ENCODE assay signal across 20 cellular contexts in the genomic region with DNA sequence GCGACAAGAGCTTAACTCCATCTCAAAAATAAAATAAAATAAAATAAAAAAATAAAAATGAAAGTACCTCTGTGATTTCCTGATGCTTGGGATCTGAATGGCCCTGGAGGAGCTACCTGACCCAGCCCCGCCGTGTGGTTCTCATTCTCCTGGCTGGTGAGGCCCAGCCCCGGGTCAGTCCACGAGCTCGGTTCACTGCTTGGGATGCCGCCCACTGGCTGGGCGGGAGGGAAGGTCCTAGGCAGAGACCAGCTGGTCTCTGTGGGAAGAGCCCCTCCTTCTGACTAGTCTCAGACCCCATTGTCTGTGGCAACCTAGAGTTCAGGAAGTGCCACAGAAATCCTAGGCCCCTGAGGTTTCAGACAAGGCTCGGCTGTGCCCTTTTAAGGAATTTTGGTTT.
"Had no signal": no experiment of that assay in that cellular context is flagged by ENCODE, and none has a peak within 500 bp of the region (broad histone marks: within the 10 kb centered on the region; RNA-seq: fewer than 3 reads in every experiment).

No MANE protein-coding gene starts in this region.

- H3K4me1 Mint-ChIP-seq: naive thymus-derived CD4-positive, alpha-beta T cell; nephron; stimulated activated naive CD8-positive, alpha-beta T cell treated with anti-CD3 and anti-CD28 coated beads, Interleukin-15, amount 100 ng/mL, for 72 hours had no signal

- H3K9me3 Mint-ChIP-seq: nephron had no signal

- H3K27ac Mint-ChIP-seq: effector memory CD8-positive, alpha-beta T cell; naive thymus-derived CD4-positive, alpha-beta T cell; nephron had no signal

- DNase-seq: cortex of kidney; effector memory CD8-positive, alpha-beta T cell; esophagus squamous epithelium; foreskin melanocyte; glutamatergic neuron; heart right ventricle; hippocampal formation; left cardiac atrium; mesendoderm; midbrain; naive thymus-derived CD4-positive, alpha-beta T cell; occipital lobe; ovary; stimulated activated CD4-positive, alpha-beta T cell treated with anti-CD3 and anti-CD28 coated beads, Interleukin-15, amount 100 ng/mL, for 24 hours; stimulated activated CD4-positive, alpha-beta T cell treated with anti-CD3 and anti-CD28 coated beads, Interleukin-2, amount 100 ng/mL, for 48 hours; stimulated activated naive CD4-positive, alpha-beta T cell; stimulated activated naive CD8-positive, alpha-beta T cell treated with anti-CD3 and anti-CD28 coated beads, Interleukin-15, amount 100 ng/mL, for 72 hours; thyroid gland; trophoblast cell had no signal

- H3K27me3 Mint-ChIP-seq: effector memory CD8-positive, alpha-beta T cell; naive thymus-derived CD4-positive, alpha-beta T cell; stimulated activated naive CD8-positive, alpha-beta T cell treated with anti-CD3 and anti-CD28 coated beads, Interleukin-15, amount 100 ng/mL, for 72 hours had no signal

- H3K36me3 Mint-ChIP-seq: naive thymus-derived CD4-positive, alpha-beta T cell had no signal

- H3K4me3 Mint-ChIP-seq: effector memory CD8-positive, alpha-beta T cell; naive thymus-derived CD4-positive, alpha-beta T cell; nephron; stimulated activated naive CD8-positive, alpha-beta T cell treated with anti-CD3 and anti-CD28 coated beads, Interleukin-15, amount 100 ng/mL, for 72 hours had no signal
